8 cellular contexts compared by ENCODE assay signal in genomic region chr5:173572431-173573125, GRCh38. TPM values are rescaled to one million over a fixed set of nuclear protein-coding genes. Genes with fewer than 3 reads are reported as not detected.
DNase-seq lines count a peak whose midpoint lies in the region; ATAC-seq and TF ChIP-seq lines count a peak whose summit lies in the region.
"Had no signal": no experiment of that assay in that cellular context is flagged by ENCODE, and none has a peak within 500 bp of the region (broad histone marks: within the 10 kb centered on the region; RNA-seq: fewer than 3 reads in every experiment).

No MANE protein-coding gene starts in this region.

- no peak overlapping the region for H2AFZ ChIP-seq in OCI-LY7 (ENCODE audit: low read length)

- H3K27ac ChIP-seq in HEK293 (ENCODE audit: extremely low read depth, low read depth, low read length) (no peak overlapping the region), substantia nigra (ENCODE audit: low read depth, low read length, poor library complexity, severe bottlenecking) (peak overlapping the region; percentile 28), OCI-LY7 (ENCODE audit: low read depth, low read length, poor library complexity, severe bottlenecking) (no peak overlapping the region)

- H3K9me3 ChIP-seq in HEK293 (ENCODE audit: control insufficient read depth, insufficient read depth, low read depth, low read length) = no peaks in the 10 kb centered on the region
- H3K9me3 ChIP-seq in OCI-LY7 (ENCODE audit: low read length) = no peaks in the 10 kb centered on the region

- no peaks in the 10 kb centered on the region for H3K79me2 ChIP-seq in OCI-LY7 (ENCODE audit: insufficient read depth, low read depth, low read length)

- H3K4me3 ChIP-seq in HEK293 (ENCODE audit: low read depth, low read length) = no peak overlapping the region
- no peak overlapping the region for H3K4me3 ChIP-seq in OCI-LY7 (ENCODE audit: low read depth, low read length, poor library complexity, severe bottlenecking)

- POLR2A ChIA-PET in HEK293 (lab: Yijun Ruan, JAX) (interaction anchor here (1.1 kb wide), 1 partner anchor 244 kb away, joined by 3 read pairs; the partner anchor contains the start of gene STC2), OCI-LY7 (lab: Charles Lee) (no interaction called here)

- H3K4me1 ChIP-seq in HEK293 (ENCODE audit: control insufficient read depth, insufficient read depth, low read length) = no peaks in the 10 kb centered on the region
- H3K4me1 ChIP-seq in OCI-LY7 (ENCODE audit: insufficient read depth, low read length, poor library complexity, severe bottlenecking) = no peaks in the 10 kb centered on the region

- H3K9me2 ChIP-seq in OCI-LY7 (ENCODE audit: insufficient read depth, low read length) = no peaks in the 10 kb centered on the region

- H3K4me2 ChIP-seq in OCI-LY7 (ENCODE audit: low read length) = no peak overlapping the region

- ATAC-seq in left ventricle myocardium superior = peak; percentile 54

- H3K36me3 ChIP-seq in HEK293 (ENCODE audit: control insufficient read depth in 2 of 2, insufficient read depth in 1 of 2, low read length in 2 of 2) = no peaks in the 10 kb centered on the region
- no peaks in the 10 kb centered on the region for H3K36me3 ChIP-seq in OCI-LY7 (ENCODE audit: insufficient read depth, low read length)

- H4K20me1 ChIP-seq in OCI-LY7 (ENCODE audit: insufficient read depth, low read length) = no peaks in the 10 kb centered on the region

- intact Hi-C loops in left ventricle myocardium superior (cut with micrococcal nuclease) (loop anchor here (5.0 kb wide), 1 partner anchor 280 kb away; no protein-coding TSS in a partner anchor), OCI-LY7 (cut with micrococcal nuclease; ENCODE audit: unreplicated experiment) (loop anchor here (1.0 to 5.0 kb wide), 2 partner anchors 120 to 278 kb away; no protein-coding TSS in a partner anchor)

- TF ChIP-seq CTCF in HEK293 (tag by site-specific recombination; IDR thresholded peaks at IDR 0.05) = no peak
- TF ChIP-seq CTCF in OCI-LY7 (conservative IDR thresholded peaks at IDR 0.05; ENCODE audit: low read length) = no peak

- peak; percentile 9 for DNase-seq in amniotic epithelial cell (ENCODE audit: low read depth)
- no peak for DNase-seq in left ventricle myocardium superior
- no peak for DNase-seq in substantia nigra (lab: John Stamatoyannopoulos, UW)
- DNase-seq in SW480 (ENCODE audit: low spot score) = no peak
- no peak for DNase-seq in DMS 273 treated with DMSO at 0.1 percent for 48 hours (lab: John Stamatoyannopoulos, UW)
- no peak for DNase-seq in OCI-LY7 (ENCODE audit: low spot score)
- DNase-seq: GF-D8 had no signal

- CTCF ChIA-PET in HEK293 (lab: Yijun Ruan, JAX) = interaction anchor here (0.6 to 2.5 kb wide), 27 partner anchors 8 to 1595 kb away, joined by 3 to 19 read pairs (median 4); no protein-coding TSS in a partner anchor
- CTCF ChIA-PET in OCI-LY7 (lab: Charles Lee; ENCODE audit: unreplicated experiment) = interaction anchor here (0.6 to 0.8 kb wide), 2 partner anchors 34 to 189 kb away, joined by 3 read pairs; no protein-coding TSS in a partner anchor

- no TSS peak for BruUV-seq in OCI-LY7 (replicated peaks; lab: Mats Ljungman, UMichigan)

TF ChIP-seq in HEK293, 187 proteins besides CTCF, POLR2A, EP300 and RAD21:
- no peak for TF ChIP-seq ZNF426 (tag by site-specific recombination; IDR thresholded peaks at IDR 0.05)
- TF ChIP-seq ZEB2 (tag by site-specific recombination; IDR thresholded peaks at IDR 0.05) = no peak
- TF ChIP-seq ZNF335 (tag by site-specific recombination; conservative IDR thresholded peaks at IDR 0.05) = 0 out of 2 replicates have a peak, but pooled peaks have one; percentile 25

RNA-seq across cellular contexts. Expression of gene BOD1, which starts 43.9 kb away (rescaled TPM):
- total RNA-seq in left ventricle myocardium superior = 49.8 TPM
- total RNA-seq in OCI-LY7 (2014; rRNA removed; shearing (Covaris generic)) = 53.1 and 54.3 TPM in 2 replicates
- 38.8 and 44.9 TPM in 2 replicates for total RNA-seq in OCI-LY7 (2022)
